Comparison of ENCODE assay signal across 2 cellular contexts in the genomic region with DNA sequence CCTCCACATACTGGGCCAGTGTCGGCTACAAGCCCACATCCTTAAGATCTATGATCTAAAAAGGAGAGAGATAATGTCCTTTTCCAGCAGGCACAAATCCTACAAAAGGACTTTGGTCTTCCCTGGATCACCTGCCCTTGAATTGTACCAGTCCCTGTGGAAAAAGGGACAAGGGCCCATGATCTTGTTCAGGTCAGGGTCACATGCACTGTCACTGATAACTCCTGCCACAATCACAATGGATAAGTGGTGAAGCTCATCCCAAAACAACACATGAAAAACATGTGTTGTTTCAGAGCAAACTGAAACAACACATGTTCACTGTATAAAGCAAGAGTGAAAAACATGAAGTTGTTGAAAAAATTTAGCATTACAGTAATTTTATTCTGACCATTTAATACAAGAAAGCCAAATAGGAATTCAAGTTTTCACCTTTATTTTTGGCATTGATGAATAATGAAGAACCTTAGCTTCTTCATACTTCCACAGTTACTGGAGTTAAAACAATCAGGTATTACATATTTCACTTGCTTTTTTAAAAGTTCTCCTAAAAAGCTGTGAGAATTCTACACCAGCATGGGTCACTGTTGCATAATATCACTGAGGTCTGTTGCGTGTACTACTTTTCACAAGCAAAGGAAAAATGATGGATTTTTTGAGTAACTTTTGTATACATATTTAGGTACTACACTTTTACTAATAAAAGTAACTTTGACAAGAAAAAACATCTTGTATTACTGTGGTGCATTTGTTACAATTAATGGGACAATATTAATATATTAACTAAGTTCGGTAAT.
TF ChIP-seq lines count a peak whose summit lies in the region.

No MANE protein-coding gene starts in this region.

TF ChIP-seq in A549, 52 proteins besides CTCF, POLR2A, EP300 and RAD21:
- TF ChIP-seq CEBPB (IDR thresholded peaks at IDR 0.05), result 0 out of 4 replicates have a peak, but pooled peaks of 1 of the 2 experiments have one; percentile 33
- no peak for TF ChIP-seq E2F6 (IDR thresholded peaks at IDR 0.05; ENCODE audit: borderline replicate concordance, low read depth)

TF ChIP-seq in liver, 16 proteins besides CTCF, POLR2A, EP300 and RAD21:
- TF ChIP-seq RXRA (IDR thresholded peaks at IDR 0.05), result peak in 1 of 2 donors; percentile 9
- no peak for TF ChIP-seq FOXA2 (IDR thresholded peaks at IDR 0.05)
- peak; percentile 22 to 32 for TF ChIP-seq HNF4A (conservative IDR thresholded peaks at IDR 0.05)
